Comparison of ENCODE assay signal across 8 cellular contexts in the genomic region with DNA sequence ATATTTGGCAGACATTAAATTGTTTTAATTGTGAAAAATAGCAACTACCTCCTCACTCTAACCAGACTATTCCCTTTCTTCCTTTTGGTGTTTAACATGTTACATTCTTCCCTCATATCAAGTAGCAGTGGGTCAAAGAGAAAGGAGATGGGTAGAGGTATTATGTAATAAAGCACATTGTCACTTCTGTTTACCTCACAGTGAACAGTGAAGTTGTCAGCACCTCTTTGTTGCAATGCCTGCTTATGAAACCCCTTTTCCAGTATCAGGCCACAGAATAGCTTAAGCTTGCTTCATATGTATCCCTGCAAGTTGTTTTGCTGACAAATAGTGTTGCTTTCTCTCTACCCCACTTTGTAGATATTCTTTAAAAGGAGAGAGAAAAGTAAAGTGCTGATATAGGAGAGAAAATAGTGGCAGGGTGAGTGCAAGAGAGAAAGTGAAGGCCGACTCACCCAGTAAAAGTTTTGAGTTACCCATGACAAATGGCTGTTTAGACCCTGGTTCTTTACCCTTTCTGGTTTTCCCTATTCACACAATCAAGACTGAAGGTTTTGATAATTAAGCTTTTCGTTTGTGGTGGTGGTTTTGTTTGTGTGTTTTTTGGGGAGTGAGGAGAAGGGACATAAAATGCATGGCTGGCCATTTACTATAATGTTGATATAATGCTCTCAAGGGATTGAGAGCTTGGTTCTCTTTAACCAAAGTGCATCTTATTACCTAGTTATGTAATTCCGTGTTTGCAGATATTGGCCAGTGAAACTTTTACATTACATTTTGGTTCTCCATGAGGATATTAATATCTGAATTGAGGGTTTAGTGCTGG. TPM values are rescaled to one million over a fixed set of nuclear protein-coding genes. Genes with fewer than 3 reads are reported as not detected.
DNase-seq lines count a peak whose midpoint lies in the region; ATAC-seq and TF ChIP-seq lines count a peak whose summit lies in the region.

No MANE protein-coding gene starts in this region.

- DNase-seq in NOMO-1 treated with DMSO at 0.1 percent for 48 hours (lab: John Stamatoyannopoulos, UW; ENCODE audit: unreplicated experiment) (peak; percentile 69), endothelial cell (ENCODE audit: low spot score) (no peak), DMS53 treated with DMSO at 0.1 percent for 48 hours (lab: John Stamatoyannopoulos, UW; ENCODE audit: unreplicated experiment) (no peak), NCI-H1694 treated with DMSO at 0.1 percent for 48 hours (lab: John Stamatoyannopoulos, UW) (no peak)

- peaks cover 42% of the 10 kb centered on the region for H3K4me1 ChIP-seq in BLaER1

- H4K20me1 ChIP-seq in BLaER1, result peaks cover 71% of the 10 kb centered on the region

- H3K27ac Mint-ChIP-seq in endothelial cell (ENCODE audit: unreplicated experiment) (peak overlapping the region; percentile 94), nephron (peak overlapping the region; percentile 68 to 99 (median 99))

- H3K4me2 ChIP-seq in BLaER1, result peak overlapping the region; percentile 90

- H3K36me3 Mint-ChIP-seq in endothelial cell (ENCODE audit: low read depth, unreplicated experiment) (peaks cover 17% of the 10 kb centered on the region), nephron (ENCODE audit: low read depth) (peaks cover 13% of the 10 kb centered on the region)

- no peak overlapping the region for H3K27ac ChIP-seq in BLaER1

- H3K27me3 ChIP-seq in BLaER1, result no peaks in the 10 kb centered on the region

- H3K9me3 ChIP-seq in BLaER1, result peaks cover 9% of the 10 kb centered on the region

- H3K4me1 Mint-ChIP-seq in endothelial cell (ENCODE audit: unreplicated experiment), result peaks cover 33% of the 10 kb centered on the region
- peaks cover 44% of the 10 kb centered on the region for H3K4me1 Mint-ChIP-seq in nephron

- peak overlapping the region; percentile 38 for H3K9ac ChIP-seq in BLaER1

- H3K4me3 Mint-ChIP-seq in endothelial cell (ENCODE audit: unreplicated experiment) (peak overlapping the region; percentile 99), nephron (peak overlapping the region; percentile 97 to 99 (median 99))

- H3K27me3 Mint-ChIP-seq in endothelial cell (ENCODE audit: unreplicated experiment), result peaks cover 9% of the 10 kb centered on the region
- no peaks in the 10 kb centered on the region for H3K27me3 Mint-ChIP-seq in nephron (ENCODE audit: low read depth)

- no peaks in the 10 kb centered on the region for H3K9me3 Mint-ChIP-seq in endothelial cell (ENCODE audit: unreplicated experiment)
- H3K9me3 Mint-ChIP-seq in nephron, result no peaks in the 10 kb centered on the region

- no peak for TF ChIP-seq CTCF in endothelial cell (IDR thresholded peaks at IDR 0.05; ENCODE audit: unreplicated experiment)
- no peak for TF ChIP-seq CTCF in nephron (IDR thresholded peaks at IDR 0.05; ENCODE audit: unreplicated experiment in 3 of 3)

- no peak for ATAC-seq in HG03095 (IDR thresholded peaks at IDR 0.05; ENCODE audit: unreplicated experiment)
- ATAC-seq in GM19455 (IDR thresholded peaks at IDR 0.05; ENCODE audit: unreplicated experiment), result no peak

- 0 out of 2 replicates have a peak overlapping the region, but pooled peaks have one; percentile 16 for H3K4me3 ChIP-seq in BLaER1

- H3K36me3 ChIP-seq in BLaER1, result peaks cover 26% of the 10 kb centered on the region

RNA-seq across cellular contexts. Expression of a gene that starts 3.7 kb away (rescaled TPM):
- total RNA-seq in endothelial cell (ENCODE audit: unreplicated experiment), result 448 TPM
